In genomic region chr6:149342525-149342924, GRCh38 we compare ENCODE assay signal across 10 cellular contexts.
DNase-seq lines count a peak whose midpoint lies in the region; ATAC-seq and FAIRE-seq lines count a peak whose summit lies in the region.
"Had no signal": no experiment of that assay in that cellular context is flagged by ENCODE, and none has a peak within 500 bp of the region (broad histone marks: within the 10 kb centered on the region; RNA-seq: fewer than 3 reads in every experiment).

No MANE protein-coding gene starts in this region.

- peaks cover 52% of the 10 kb centered on the region for H3K4me1 Mint-ChIP-seq in dendritic cell treated with granulocyte-macrophage colony-stimulating factor and Interleukin-4, amounts not matched to agents 40 ng/mL and 50 ng/mL, for 4 days (ENCODE audit: low read depth)

- H3K27ac Mint-ChIP-seq in dendritic cell treated with granulocyte-macrophage colony-stimulating factor and Interleukin-4, amounts not matched to agents 40 ng/mL and 50 ng/mL, for 4 days = peak overlapping the region; percentile 25

- ATAC-seq in GM21381 (IDR thresholded peaks at IDR 0.05; ENCODE audit: unreplicated experiment) (peak; percentile 73), HG03439 (IDR thresholded peaks at IDR 0.05; ENCODE audit: unreplicated experiment) (peak; percentile 69), HG02938 (IDR thresholded peaks at IDR 0.05; ENCODE audit: unreplicated experiment) (no peak)

- no peak overlapping the region for H3K4me3 Mint-ChIP-seq in dendritic cell treated with granulocyte-macrophage colony-stimulating factor and Interleukin-4, amounts not matched to agents 40 ng/mL and 50 ng/mL, for 4 days

- DNase-seq in GM18507 (ENCODE audit: extremely low spot score, insufficient read length, low read depth) (no peak), hepatic stellate cell (ENCODE audit: low spot score) (no peak), ecto neural progenitor cell (ENCODE audit: low spot score) (no peak), ACHN (no peak)
- DNase-seq: activated CD4-positive, alpha-beta T cell treated with anti-CD3 and anti-CD28 coated beads for 4 hours; right lobe of liver had no signal

- FAIRE-seq in GM18507 (lab: Jason Lieb, UNC) = peak; percentile 83

- in situ Hi-C loops in ACHN (cut with HindIII; ENCODE audit: low pct_ligation_motif_present, low pct_unique_long_range_greater_than_20kb, low sequenced_read_pairs) = no loop called here

- H3K27me3 Mint-ChIP-seq in dendritic cell treated with granulocyte-macrophage colony-stimulating factor and Interleukin-4, amounts not matched to agents 40 ng/mL and 50 ng/mL, for 4 days = no peaks in the 10 kb centered on the region

- intact Hi-C loops in dendritic cell treated with granulocyte-macrophage colony-stimulating factor and Interleukin-4, amounts not matched to agents 40 ng/mL and 50 ng/mL, for 4 days (cut with micrococcal nuclease) = no loop called here

- peaks cover 25% of the 10 kb centered on the region for H3K36me3 Mint-ChIP-seq in dendritic cell treated with granulocyte-macrophage colony-stimulating factor and Interleukin-4, amounts not matched to agents 40 ng/mL and 50 ng/mL, for 4 days (ENCODE audit: low read depth)

- no peaks in the 10 kb centered on the region for H3K9me3 Mint-ChIP-seq in dendritic cell treated with granulocyte-macrophage colony-stimulating factor and Interleukin-4, amounts not matched to agents 40 ng/mL and 50 ng/mL, for 4 days
